10 cellular contexts compared by ENCODE assay signal in the genomic region with DNA sequence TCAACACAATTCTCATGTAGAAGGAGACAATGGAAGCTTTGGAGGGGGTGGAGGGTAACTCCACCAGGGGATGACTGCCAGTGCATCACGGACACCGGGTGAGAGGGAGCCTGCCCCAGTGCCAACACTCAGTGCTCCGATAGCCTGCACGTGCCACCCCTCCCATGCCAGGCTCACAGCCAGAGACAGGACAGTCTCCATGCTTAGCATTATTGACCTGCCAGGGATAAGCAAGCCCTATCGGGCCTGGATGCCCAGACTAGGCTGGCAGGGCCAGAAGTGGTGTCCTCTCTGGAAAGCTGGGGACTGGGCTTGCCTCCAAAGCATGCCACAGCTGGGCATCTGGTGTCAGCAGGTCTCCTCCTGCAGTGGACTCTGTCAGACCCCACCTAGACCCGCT. TPM values are rescaled to one million over a fixed set of nuclear protein-coding genes. Genes with fewer than 3 reads are reported as not detected.
DNase-seq lines count a peak whose midpoint lies in the region; ATAC-seq and TF ChIP-seq lines count a peak whose summit lies in the region.
"Had no signal": no experiment of that assay in that cellular context is flagged by ENCODE, and none has a peak within 500 bp of the region (broad histone marks: within the 10 kb centered on the region; RNA-seq: fewer than 3 reads in every experiment).

No MANE protein-coding gene starts in this region.

- H3K27me3 ChIP-seq in ascending aorta, result no peaks in the 10 kb centered on the region
- no peaks in the 10 kb centered on the region for H3K27me3 ChIP-seq in hepatocyte
- H3K27me3 ChIP-seq in suprapubic skin, result no peaks in the 10 kb centered on the region
- H3K27me3 ChIP-seq: SJSA1 had no signal

- WGBS in hepatocyte (ENCODE audit: low lambda C conversion rate, missing lambda C conversion rate), result 73% methylated on average over 6 of the region's 6 CpGs
- 17% methylated on average over 4 of the region's 6 CpGs for WGBS in suprapubic skin

- peaks cover 20% of the 10 kb centered on the region for H4K20me1 ChIP-seq in hepatocyte (ENCODE audit: insufficient read depth, poor library complexity, severe bottlenecking)

- H2AFZ ChIP-seq in hepatocyte, result no peak overlapping the region

- H3K79me2 ChIP-seq in hepatocyte, result peaks cover 28% of the 10 kb centered on the region

- no peak overlapping the region for H3K4me3 ChIP-seq in ascending aorta
- H3K4me3 ChIP-seq in hepatocyte, result no peak overlapping the region
- no peak overlapping the region for H3K4me3 ChIP-seq in suprapubic skin
- H3K4me3 ChIP-seq: SJSA1 had no signal

- peak overlapping the region; percentile 13 for H3K4me2 ChIP-seq in hepatocyte

- H3K4me1 ChIP-seq in ascending aorta, result peaks cover 29 to 62% of the 10 kb centered on the region in 2 donors
- peaks cover 61% of the 10 kb centered on the region for H3K4me1 ChIP-seq in hepatocyte (ENCODE audit: insufficient read depth)
- peaks cover 88% of the 10 kb centered on the region for H3K4me1 ChIP-seq in suprapubic skin

- DNase-seq in ascending aorta (ENCODE audit: low spot score in 2 of 2) (no peak), hepatocyte (ENCODE audit: low spot score) (no peak), suprapubic skin (ENCODE audit: low spot score in 2 of 2) (no peak), NCI-H510A (lab: John Stamatoyannopoulos, UW) (no peak), SKM-1 treated with dmso at 0.1 percent for 144 hours (lab: John Stamatoyannopoulos, UW; ENCODE audit: unreplicated experiment) (no peak)
- DNase-seq: activated CD8-positive, alpha-beta memory T cell treated with anti-CD3 and anti-CD28 coated beads, Interleukin-2, amount 50 U/mL, for 4 hours; kidney glomerular epithelial cell; NCI-H82 had no signal

- no peaks in the 10 kb centered on the region for H3K9me2 ChIP-seq in hepatocyte (replicated peaks; ENCODE audit: insufficient read depth)

- intact Hi-C loops in ascending aorta (cut with DNase I), result no loop called here

- ATAC-seq in HG02759 (IDR thresholded peaks at IDR 0.05; ENCODE audit: unreplicated experiment), result no peak

- no peak for TF ChIP-seq CTCF in ascending aorta (IDR thresholded peaks at IDR 0.05)
- TF ChIP-seq CTCF in hepatocyte (IDR thresholded peaks at IDR 0.05; ENCODE audit: poor library complexity), result no peak
- TF ChIP-seq CTCF in suprapubic skin (IDR thresholded peaks at IDR 0.05), result no peak

- H3K9me3 ChIP-seq in ascending aorta (no peaks in the 10 kb centered on the region), hepatocyte (ENCODE audit: low read depth) (no peaks in the 10 kb centered on the region), suprapubic skin (no peaks in the 10 kb centered on the region)
- H3K9me3 ChIP-seq: SJSA1 had no signal

- TF ChIP-seq POLR2A in suprapubic skin (IDR thresholded peaks at IDR 0.05), result no peak

- H3K36me3 ChIP-seq in ascending aorta (no peaks in the 10 kb centered on the region), hepatocyte (replicated peaks; ENCODE audit: insufficient read depth, low read depth) (no peaks in the 10 kb centered on the region), suprapubic skin (no peaks in the 10 kb centered on the region)

- peak overlapping the region; percentile 97 to 100 for H3K27ac ChIP-seq in ascending aorta
- H3K27ac ChIP-seq in hepatocyte, result peak overlapping the region; percentile 95
- H3K27ac ChIP-seq in suprapubic skin, result peak overlapping the region; percentile 92
- H3K27ac ChIP-seq: SJSA1 had no signal

- no peak for TF ChIP-seq EP300 in suprapubic skin (IDR thresholded peaks at IDR 0.05)

RNA-seq across cellular contexts. Expression of a gene that starts 1.6 kb away (rescaled TPM):
- total RNA-seq in ascending aorta, result 146 TPM
- total RNA-seq in hepatocyte, result 21.8 and 41.5 TPM in 2 replicates
- 73.6 and 95.3 TPM in 2 replicates for polyA plus RNA-seq in hepatocyte
- 100 to 1,000 TPM in 1 of 4 donors, 10 to 100 TPM in 3; 32.1 to 107 (median 41.2) TPM for total RNA-seq in suprapubic skin

RNA-seq across cellular contexts. Expression of a gene that starts 4.0 kb away (rescaled TPM):
- total RNA-seq in ascending aorta (406 TPM), hepatocyte (67.4 and 85.7 TPM in 2 replicates), suprapubic skin (10 to 100 TPM; 46.8 to 94.4 (median 70.9) TPM)
- 83.9 and 121 TPM in 2 replicates for polyA plus RNA-seq in hepatocyte

RNA-seq across cellular contexts. Expression of a gene that starts 20.4 kb away (rescaled TPM):
- not detected for total RNA-seq in ascending aorta
- total RNA-seq in hepatocyte, result 18.2 and 18.3 TPM in 2 replicates
- 35.3 and 43.1 TPM in 2 replicates for polyA plus RNA-seq in hepatocyte
- 10 to 100 TPM in 2 of 4 donors, 1 to 10 TPM in 2; 9.5 to 21.7 (median 13.9) TPM for total RNA-seq in suprapubic skin

RNA-seq across cellular contexts. Expression of a gene that starts 20.6 kb away (rescaled TPM):
- total RNA-seq in ascending aorta, result not detected
- total RNA-seq in hepatocyte, result 2.7 and 2.8 TPM in 2 replicates
- polyA plus RNA-seq in hepatocyte, result 12.1 and 12.5 TPM in 2 replicates
- 1 to 10 TPM; 2.0 to 2.8 (median 2.7) TPM for total RNA-seq in suprapubic skin
